In genomic region chr9:78025186-78025585, GRCh38 we compare ENCODE assay signal across 1 cellular context.
TF ChIP-seq lines count a peak whose summit lies in the region.

No MANE protein-coding gene starts in this region.

TF ChIP-seq in GM23338, 12 proteins besides CTCF, POLR2A, EP300 and RAD21 (continued from another document):
- no peak for TF ChIP-seq ZNF462 (CRISPR knock-in tag; IDR thresholded peaks at IDR 0.05)
- no peak for TF ChIP-seq CREB1 (CRISPR knock-in tag; IDR thresholded peaks at IDR 0.05; ENCODE audit: low read depth)
- no peak for TF ChIP-seq JUNB (IDR thresholded peaks at IDR 0.05; ENCODE audit: unreplicated experiment)
- TF ChIP-seq NANOG (IDR thresholded peaks at IDR 0.05; ENCODE audit: borderline replicate concordance): no peak
- TF ChIP-seq ZNF331 (CRISPR knock-in tag; IDR thresholded peaks at IDR 0.05; ENCODE audit: low read depth): no peak
- TF ChIP-seq ZNF114 (CRISPR knock-in tag; IDR thresholded peaks at IDR 0.05): no peak
